In genomic region chr12:89685363-89685972, GRCh38 we compare ENCODE assay signal across 1 cellular context.
TF ChIP-seq lines count a peak whose summit lies in the region.

No MANE protein-coding gene starts in this region.

TF ChIP-seq in WTC11, 78 proteins besides CTCF, POLR2A, EP300 and RAD21 (continued from another document):
- no peak for TF ChIP-seq NFYB (CRISPR knock-in tag; conservative IDR thresholded peaks at IDR 0.05; ENCODE audit: low read depth)
